In genomic region chr15:45364271-45364670, GRCh38 we compare ENCODE assay signal across 24 cellular contexts. TPM values are rescaled to one million over a fixed set of nuclear protein-coding genes. Genes with fewer than 3 reads are reported as not detected.
"Had no signal": no experiment of that assay in that cellular context is flagged by ENCODE, and none has a peak within 500 bp of the region (broad histone marks: within the 10 kb centered on the region; RNA-seq: fewer than 3 reads in every experiment).

No MANE protein-coding gene starts in this region.

- ATAC-seq: effector memory CD8-positive, alpha-beta T cell; esophagus mucosa; gastrocnemius medialis; heart right ventricle; left cardiac atrium; left lung; left ventricle myocardium superior; lower lobe of right lung; mucosa of descending colon had no signal

- H3K27ac ChIP-seq: coronary artery, epithelial cell of prostate, esophagus squamous epithelium, gastrocnemius medialis, left lung, lower lobe of right lung had no signal

- H3K4me1 ChIP-seq: esophagus squamous epithelium, gastrocnemius medialis, left lung, lower lobe of right lung had no signal

- H3K27me3 ChIP-seq: esophagus squamous epithelium, gastrocnemius medialis, heart right ventricle, left lung had no signal

- DNase-seq: dermis blood vessel endothelial cell; effector CD8-positive, alpha-beta T cell; effector memory CD8-positive, alpha-beta T cell; endodermal cell; erythroblast; esophagus squamous epithelium; foreskin fibroblast; foreskin melanocyte; gastrocnemius medialis; glutamatergic neuron; head of caudate nucleus; heart right ventricle; hippocampal formation; left cardiac atrium; left lung; left ventricle myocardium superior; lower lobe of right lung; mesenchymal stem cell; mucosa of descending colon; naive B cell had no signal

- H3K36me3 ChIP-seq: left lung had no signal

- H3K9me3 ChIP-seq: esophagus squamous epithelium, gastrocnemius medialis, heart right ventricle, left lung, lower lobe of right lung, mucosa of descending colon had no signal

- H3K4me3 ChIP-seq: coronary artery, esophagus squamous epithelium, gastrocnemius medialis, heart right ventricle, left lung, lower lobe of right lung, mucosa of descending colon had no signal

RNA-seq across cellular contexts. Expression of gene GATM, which starts 14.1 kb away (rescaled TPM):
- total RNA-seq: glomerular endothelial cell had no signal
